In the genomic region with DNA sequence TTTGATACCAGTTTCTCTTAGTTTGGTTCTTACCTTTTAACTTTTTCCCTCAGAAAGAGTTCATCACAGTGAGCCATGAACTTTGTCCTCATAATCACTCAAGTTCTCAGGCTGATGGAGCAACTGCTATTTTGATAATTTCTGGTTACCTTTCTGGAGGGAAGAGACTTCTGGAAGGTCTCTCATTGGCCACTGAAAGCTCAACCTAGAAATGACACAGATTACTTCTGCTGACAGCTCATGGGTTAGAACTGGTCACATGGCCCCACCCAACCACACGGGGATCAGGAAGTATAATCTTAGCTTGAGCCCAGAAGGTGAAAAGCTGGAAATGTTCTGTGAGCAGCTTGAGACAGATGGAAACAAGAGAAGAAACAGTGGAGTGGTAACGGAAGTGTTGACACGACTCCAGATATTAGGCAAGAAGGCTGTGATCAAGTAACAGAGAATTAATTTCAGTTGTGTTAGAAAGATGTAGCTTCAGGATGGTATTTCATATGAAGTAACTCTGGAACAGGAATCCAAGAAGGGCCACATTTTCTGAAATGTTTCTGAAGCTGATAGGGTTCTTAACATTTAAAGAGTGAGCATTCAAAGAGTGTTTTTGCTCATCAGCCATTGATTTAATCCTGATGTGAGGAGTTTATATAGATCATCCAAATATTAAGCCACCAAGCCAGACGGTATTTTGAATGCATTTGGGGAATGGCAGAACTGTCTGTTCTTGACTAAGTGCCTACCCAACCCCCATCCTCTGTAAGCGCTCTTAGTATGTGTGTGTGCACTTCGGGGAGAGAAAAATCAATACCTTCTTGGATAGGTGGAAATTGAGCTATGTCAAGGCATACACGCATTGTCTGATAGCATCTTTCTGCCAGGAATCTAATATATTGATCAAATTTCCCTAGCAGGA, we compare ENCODE assay signal across 1 cellular context.
A peak's percentile ranks its signal among the peaks of the same experiment; 100 is the strongest.
TF ChIP-seq lines count a peak whose summit lies in the region.

No MANE protein-coding gene starts in this region.

TF ChIP-seq in HepG2, 621 proteins besides CTCF, POLR2A, EP300 and RAD21:
- TF ChIP-seq RBM39 (IDR thresholded peaks at IDR 0.05; ENCODE audit: low read depth, low read length, poor library complexity, severe bottlenecking) (no peak), HNF4A (CRISPR knock-in tag; IDR thresholded peaks at IDR 0.05) (peak; percentile 21; the same call in 1 of the 2 replicates)
TF ChIP-seq in HepG2: peak in this region for 1.
